Comparison of ENCODE assay signal across 19 cellular contexts in the genomic region with DNA sequence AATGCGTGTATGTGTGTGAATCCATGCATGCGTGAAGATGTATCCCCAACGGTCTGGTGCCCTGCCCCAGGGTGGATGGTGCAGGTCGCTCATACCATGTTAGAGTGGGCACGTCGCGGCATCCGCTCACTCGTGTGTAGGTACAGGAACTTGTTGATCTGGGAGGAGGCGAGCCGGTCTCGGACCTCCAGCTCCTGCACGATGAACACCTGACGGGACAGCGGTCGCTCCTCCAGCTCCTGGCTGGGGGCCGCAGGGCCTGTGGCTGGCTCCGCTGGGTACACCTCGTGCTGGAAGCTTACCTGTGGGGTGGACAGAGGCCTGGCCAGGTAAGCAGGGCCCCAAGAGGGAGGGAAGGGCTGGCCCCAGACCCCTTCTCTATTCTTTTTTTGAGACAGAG. TPM values are rescaled to one million over a fixed set of nuclear protein-coding genes. Genes with fewer than 3 reads are reported as not detected.
DNase-seq lines count a peak whose midpoint lies in the region; ATAC-seq and TF ChIP-seq lines count a peak whose summit lies in the region.
"Had no signal": no experiment of that assay in that cellular context is flagged by ENCODE, and none has a peak within 500 bp of the region (broad histone marks: within the 10 kb centered on the region; RNA-seq: fewer than 3 reads in every experiment).

No MANE protein-coding gene starts in this region.

- H3K4me2 ChIP-seq in osteoblast (ENCODE audit: insufficient read depth, low read length): no peak overlapping the region
- H3K4me2 ChIP-seq: BLaER1 treated with 17β-estradiol and CSF1 and Interleukin-3, amounts not matched to agents 10 nM and 100 nM had no signal

- POLR2A ChIA-PET in RWPE1 (lab: Yijun Ruan, JAX; ENCODE audit: low non-redundant PET): no interaction called here

- peak overlapping the region; percentile 26; the same call in 1 of the 2 replicates for H3K27ac ChIP-seq in RWPE1
- no peak overlapping the region for H3K27ac ChIP-seq in osteoblast (ENCODE audit: low read depth, low read length)
- H3K27ac ChIP-seq: BLaER1 treated with 17β-estradiol and CSF1 and Interleukin-3, amounts not matched to agents 10 nM and 100 nM; HL-60 had no signal

- H3K9me3 Mint-ChIP-seq in effector memory CD8-positive, alpha-beta T cell: no peaks in the 10 kb centered on the region
- H3K9me3 Mint-ChIP-seq: HFFc6, IgD-negative memory B cell had no signal

- H2AFZ ChIP-seq in osteoblast (ENCODE audit: low read length): no peak overlapping the region

- H3K79me2 ChIP-seq in osteoblast (ENCODE audit: insufficient read depth, low read length): no peaks in the 10 kb centered on the region

- peak overlapping the region; percentile 64 to 73 for H3K27ac Mint-ChIP-seq in effector memory CD8-positive, alpha-beta T cell
- H3K27ac Mint-ChIP-seq: HFFc6 had no signal

- peak; percentile 34 for DNase-seq in H7
- DNase-seq in RWPE1 (ENCODE audit: low spot score): no peak
- no peak for DNase-seq in effector memory CD8-positive, alpha-beta T cell
- DNase-seq in osteoblast (ENCODE audit: insufficient read length, low spot score, missing footprints): peak; percentile 48
- no peak for DNase-seq in NCI-H226
- no peak for DNase-seq in DMS 273 treated with DMSO at 0.1 percent for 48 hours (lab: John Stamatoyannopoulos, UW)
- DNase-seq: ACHN; Calu3; CD4-positive, CD25-positive, alpha-beta regulatory T cell; DMS79; GOT3; HFFc6 had no signal

- H3K27me3 ChIP-seq in H7 (ENCODE audit: control insufficient read depth, insufficient read depth, low read length) (no peaks in the 10 kb centered on the region), osteoblast (ENCODE audit: insufficient read depth, low read length) (no peaks in the 10 kb centered on the region)
- H3K27me3 ChIP-seq: BLaER1 treated with 17β-estradiol and CSF1 and Interleukin-3, amounts not matched to agents 10 nM and 100 nM had no signal

- H3K4me3 ChIP-seq in H7 (ENCODE audit: insufficient read depth, low read depth, low read length) (no peak overlapping the region), osteoblast (ENCODE audit: insufficient read depth, low read length) (no peak overlapping the region)
- H3K4me3 ChIP-seq: BLaER1 treated with 17β-estradiol and CSF1 and Interleukin-3, amounts not matched to agents 10 nM and 100 nM; GM12878; HAP-1 had no signal

- no peaks in the 10 kb centered on the region for H3K27me3 Mint-ChIP-seq in effector memory CD8-positive, alpha-beta T cell
- H3K27me3 Mint-ChIP-seq: CD4-positive, CD25-positive, alpha-beta regulatory T cell; IgD-negative memory B cell had no signal

- H4K20me1 ChIP-seq in osteoblast (ENCODE audit: insufficient read depth, low read length): no peaks in the 10 kb centered on the region

- ATAC-seq in effector memory CD8-positive, alpha-beta T cell (replicated peaks): no peak
- no peak for ATAC-seq in GM18519 (IDR thresholded peaks at IDR 0.05; ENCODE audit: low FRiP score, unreplicated experiment)
- ATAC-seq: GM12878 had no signal

- H3K9me3 ChIP-seq in osteoblast (ENCODE audit: low read depth, low read length): no peaks in the 10 kb centered on the region
- H3K9me3 ChIP-seq: BLaER1 treated with 17β-estradiol and CSF1 and Interleukin-3, amounts not matched to agents 10 nM and 100 nM; HAP-1 had no signal

- CTCF ChIA-PET in RWPE1 (lab: Yijun Ruan, JAX): no interaction called here

- H3K36me3 ChIP-seq in H7 (replicated peaks; ENCODE audit: control insufficient read depth, insufficient read depth, low read length) (peaks cover 7% of the 10 kb centered on the region), osteoblast (ENCODE audit: insufficient read depth, low read length) (peaks cover 23% of the 10 kb centered on the region)

- peaks cover 98% of the 10 kb centered on the region for H3K36me3 Mint-ChIP-seq in effector memory CD8-positive, alpha-beta T cell (ENCODE audit: insufficient read depth)

- H3K4me1 Mint-ChIP-seq in effector memory CD8-positive, alpha-beta T cell (ENCODE audit: low read depth in 2 of 2): peaks cover 18 to 19% of the 10 kb centered on the region in 2 donors

- H3K4me3 Mint-ChIP-seq in effector memory CD8-positive, alpha-beta T cell: no peak overlapping the region
- H3K4me3 Mint-ChIP-seq: HFFc6 had no signal

- H3K4me1 ChIP-seq in osteoblast (ENCODE audit: insufficient read depth, low read length): no peaks in the 10 kb centered on the region
- H3K4me1 ChIP-seq: HAP-1 had no signal

- TF ChIP-seq CTCF in RWPE1 (conservative IDR thresholded peaks at IDR 0.05; ENCODE audit: low read depth): no peak
- no peak for TF ChIP-seq CTCF in osteoblast (IDR thresholded peaks at IDR 0.05; ENCODE audit: extremely low read depth, low read depth, low read length)

RNA-seq across cellular contexts. Expression of gene ATG2A, which starts 18.5 kb away (rescaled TPM):
- 19.3 and 22.5 TPM in 2 replicates for total RNA-seq in H7 (2014; rRNA removed; shearing (Covaris generic))
- total RNA-seq in osteoblast: 20.0 and 25.7 TPM in 2 replicates

RNA-seq across cellular contexts. Expression of gene EHD1, which starts 20.1 kb away (rescaled TPM):
- 23.7 and 30.2 TPM in 2 replicates for total RNA-seq in H7 (2014; rRNA removed; shearing (Covaris generic))
- total RNA-seq in osteoblast: 51.3 and 51.4 TPM in 2 replicates

RNA-seq across cellular contexts. Expression of gene PPP2R5B, which starts 25.9 kb away (rescaled TPM):
- 5.0 and 6.0 TPM in 2 replicates for total RNA-seq in H7 (2014; rRNA removed; shearing (Covaris generic))
- 6.2 and 6.8 TPM in 2 replicates for total RNA-seq in osteoblast

RNA-seq across cellular contexts. Expression of gene GPHA2, which starts 37.2 kb away (rescaled TPM):
- 2.4 TPM in 1 of 2 replicates, not detected in the other for total RNA-seq in H7 (2014; rRNA removed; shearing (Covaris generic))
- total RNA-seq in osteoblast: not detected in 2 replicates
- total RNA-seq: A172; Calu3; CD4-positive, CD25-positive, alpha-beta regulatory T cell; GM12878; HFFc6 had no signal

RNA-seq across cellular contexts. Expression of gene CDC42BPG, which starts 54.1 kb away (rescaled TPM):
- 2.3 and 2.6 TPM in 2 replicates for total RNA-seq in H7 (2014; rRNA removed; shearing (Covaris generic))
- total RNA-seq in osteoblast: under 0.01 and 0.29 TPM in 2 replicates

Comparison
In these comparisons a context has a peak if more than half of its experiments do, and no peak if none do; other contexts are left out.
1. DNase-seq: peak in H7 (single experiment) and osteoblast (single experiment); none in RWPE1 (single experiment), effector memory CD8-positive, alpha-beta T cell (0 of 3), NCI-H226 (single experiment) and DMS 273 treated with DMSO at 0.1 percent for 48 hours (single experiment).